In genomic region chr6:158327216-158327615, GRCh38 we compare ENCODE assay signal across 1 cellular context.
TF ChIP-seq lines count a peak whose summit lies in the region.

No MANE protein-coding gene starts in this region.

TF ChIP-seq in endothelial cell of umbilical vein, 7 proteins besides CTCF, POLR2A, EP300 and RAD21 (continued from another document):
- TF ChIP-seq JUN (IDR thresholded peaks at IDR 0.05; ENCODE audit: borderline replicate concordance, insufficient read depth, insufficient read length, low read depth) = no peak
- no peak for TF ChIP-seq MAX (IDR thresholded peaks at IDR 0.05; ENCODE audit: insufficient read depth, insufficient read length)
- no peak for TF ChIP-seq FOS (IDR thresholded peaks at IDR 0.05; ENCODE audit: borderline replicate concordance, insufficient read depth, low read length)
- TF ChIP-seq POLR2AphosphoS5 (IDR thresholded peaks at IDR 0.05; ENCODE audit: insufficient read depth, low read depth, low read length) = no peak
- TF ChIP-seq GATA2 (IDR thresholded peaks at IDR 0.05; ENCODE audit: insufficient read depth, insufficient read length, low read depth, low read length) = no peak
- TF ChIP-seq EZH2 (IDR thresholded peaks at IDR 0.05; ENCODE audit: borderline replicate concordance, low read depth, low read length, severe bottlenecking) = no peak
